Comparison of ENCODE assay signal across 8 cellular contexts in the genomic region with DNA sequence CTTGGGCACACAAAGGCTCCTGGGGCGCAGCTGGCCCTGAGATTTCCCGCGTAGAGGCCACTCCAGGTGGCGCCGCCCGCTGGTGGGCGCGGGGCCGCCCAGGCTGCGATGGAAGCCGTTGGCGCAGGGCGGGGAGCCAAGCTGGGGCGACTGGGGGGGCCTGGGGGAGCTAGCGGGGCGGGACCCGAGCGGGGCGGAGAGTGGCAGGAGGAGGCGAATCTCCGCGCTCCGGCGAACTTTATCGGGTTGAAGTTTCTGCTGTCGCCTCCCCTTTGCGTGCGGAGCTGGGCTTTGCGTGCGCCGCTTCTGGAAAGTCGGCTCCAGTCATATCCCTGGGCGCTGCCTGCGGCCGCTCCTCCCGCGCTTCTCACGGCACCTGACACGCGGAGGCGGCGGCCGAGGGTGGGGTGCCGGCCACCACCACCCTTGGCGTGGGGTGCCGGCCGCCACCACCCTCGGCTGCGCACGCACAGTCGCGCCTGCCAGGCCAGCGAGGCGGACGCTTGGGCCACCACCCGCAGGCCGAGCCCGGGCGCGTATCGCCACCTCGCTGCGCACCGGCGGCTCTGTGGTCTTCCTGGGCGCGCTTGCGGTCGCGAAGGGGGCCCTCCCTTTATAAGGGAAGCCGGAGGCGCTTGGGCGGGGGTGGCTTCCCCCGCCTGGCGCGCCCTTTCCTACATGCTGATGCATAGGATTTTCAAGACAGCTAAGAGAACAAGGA. TPM values are rescaled to one million over a fixed set of nuclear protein-coding genes. Genes with fewer than 3 reads are reported as not detected.
DNase-seq lines count a peak whose midpoint lies in the region; ATAC-seq, FAIRE-seq and TF ChIP-seq lines count a peak whose summit lies in the region.

No MANE protein-coding gene starts in this region.

- FAIRE-seq in kidney (lab: Jason Lieb, UNC), result no peak

- DNase-seq in COLO668 (lab: John Stamatoyannopoulos, UW; ENCODE audit: unreplicated experiment) (peak; percentile 63), HPDE6-E6E7 (ENCODE audit: extremely low spot score) (peak; percentile 58), SIG-M5 treated with dmso at 0.1 percent for 504 hours (lab: John Stamatoyannopoulos, UW; ENCODE audit: unreplicated experiment) (peak; percentile 84), kidney (peak; percentile 96), NCI-H2107 (lab: John Stamatoyannopoulos, UW) (no peak)
- peak; percentile 36 to 74 (median 50) for DNase-seq in stimulated activated CD4-positive, alpha-beta T cell treated with anti-CD3 and anti-CD28 coated beads, Interleukin-1b, Interleukin-23, amount 100 ng/mL, for 24 hours (ENCODE audit: low read depth in 4 of 4, low spot score in 1 of 4)

- H3K27me3 Mint-ChIP-seq in brain, result peaks cover 88% of the 10 kb centered on the region

- H3K9ac ChIP-seq in kidney (ENCODE audit: low read length in 2 of 2), result peak overlapping the region; percentile 58 to 60

- H3K36me3 Mint-ChIP-seq in brain, result peaks cover 8% of the 10 kb centered on the region

- H3K27ac ChIP-seq in kidney (ENCODE audit: low read depth in 2 of 2, low read length in 2 of 2), result peak overlapping the region; percentile 86 to 88

- H3K4me3 Mint-ChIP-seq in brain, result peak overlapping the region; percentile 85 to 91 (median 91)

- no peaks in the 10 kb centered on the region for H3K36me3 ChIP-seq in kidney (ENCODE audit: control insufficient read depth in 1 of 2, insufficient read depth in 2 of 2, low read length in 2 of 2)

- peak overlapping the region in 3 of 5 experiments; percentile 74 to 81 (median 77) for H3K27ac Mint-ChIP-seq in brain

- H3K4me1 ChIP-seq in kidney (ENCODE audit: control insufficient read depth in 1 of 2, insufficient read depth in 1 of 2, low read depth in 1 of 2, low read length in 2 of 2), result peaks cover 0 to 13% of the 10 kb centered on the region in 2 donors

- TF ChIP-seq CTCF in brain (conservative IDR thresholded peaks at IDR 0.05) (peak; percentile 29 to 74), kidney (IDR thresholded peaks at IDR 0.05; ENCODE audit: borderline replicate concordance, extremely low read depth, insufficient read depth) (no peak)

- ATAC-seq in GM19455 (IDR thresholded peaks at IDR 0.05; ENCODE audit: unreplicated experiment), result peak; percentile 54

- H3K4me3 ChIP-seq in kidney (ENCODE audit: low read length in 2 of 2), result peak overlapping the region; percentile 64 to 69

- H3K9me3 Mint-ChIP-seq in brain, result peaks cover 2 to 15% (median 5%) of the 10 kb centered on the region in 5 experiments

- peaks cover 15% of the 10 kb centered on the region for H3K4me1 Mint-ChIP-seq in brain

- H3K9me3 ChIP-seq in kidney (ENCODE audit: control insufficient read depth in 1 of 2, low read length in 2 of 2), result no peaks in the 10 kb centered on the region

- intact Hi-C loops in kidney (cut with DNase I), result loop anchor here (10.0 kb wide), 1 partner anchor 188 kb away; no protein-coding TSS in a partner anchor

RNA-seq across cellular contexts. Expression of gene CYP1B1, which starts 0.9 kb away (rescaled TPM):
- polyA plus RNA-seq in brain (ENCODE audit: insufficient read depth, low read depth, low replicate concordance), result 1.3 TPM
- total RNA-seq in kidney, result 79.2 TPM
- 7.7 TPM for polyA plus RNA-seq in kidney (ENCODE audit: insufficient read depth, low read depth, low replicate concordance)
